In the genomic region with DNA sequence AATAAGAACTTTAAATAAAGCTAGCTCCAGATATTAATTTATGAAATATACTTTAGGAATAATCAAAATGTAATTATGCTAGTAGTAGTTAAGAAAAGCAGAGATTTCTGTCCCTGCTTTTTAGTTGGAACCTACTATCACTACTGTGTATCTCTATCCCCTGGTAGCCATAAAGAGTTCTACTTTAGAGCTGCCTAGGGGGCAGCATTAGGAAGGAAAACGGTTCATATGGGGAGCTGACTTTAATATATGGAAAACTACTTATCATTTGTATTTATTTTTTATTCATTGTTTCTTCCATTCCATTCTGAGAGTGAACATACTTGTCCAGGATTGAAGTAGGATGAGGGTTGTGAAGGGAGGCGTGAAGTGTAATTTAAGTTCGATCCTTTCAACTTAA, we compare ENCODE assay signal across 13 cellular contexts. TPM values are rescaled to one million over a fixed set of nuclear protein-coding genes. Genes with fewer than 3 reads are reported as not detected.
A peak's percentile ranks its signal among the peaks of the same experiment; 100 is the strongest.
DNase-seq lines count a peak whose midpoint lies in the region; ATAC-seq and TF ChIP-seq lines count a peak whose summit lies in the region.
"Had no signal": no experiment of that assay in that cellular context is flagged by ENCODE, and none has a peak within 500 bp of the region (broad histone marks: within the 10 kb centered on the region; RNA-seq: fewer than 3 reads in every experiment).

No MANE protein-coding gene starts in this region.

- H3K27ac ChIP-seq in C4-2B, result no peak overlapping the region
- H3K27ac ChIP-seq in MM.1S (ENCODE audit: low read length), result no peak overlapping the region
- no peak overlapping the region for H3K27ac ChIP-seq in mesendoderm (ENCODE audit: low read depth, low read length)

- no peaks in the 10 kb centered on the region for H4K20me1 ChIP-seq in MM.1S (ENCODE audit: insufficient read depth, low read length)

- H3K18ac ChIP-seq in mesendoderm (ENCODE audit: low read length), result no peak overlapping the region

- TF ChIP-seq CTCF in C4-2B (conservative IDR thresholded peaks at IDR 0.05) (peak; percentile 53), MM.1S (IDR thresholded peaks at IDR 0.05; ENCODE audit: low read length) (0 out of 2 replicates have a peak, but pooled peaks have one; percentile 10)

- no peaks in the 10 kb centered on the region for H3K27me3 ChIP-seq in MM.1S (replicated peaks; ENCODE audit: insufficient read depth, low read length)
- H3K27me3 ChIP-seq in mesendoderm (ENCODE audit: insufficient read depth, low read length, poor library complexity), result no peaks in the 10 kb centered on the region

- H4K8ac ChIP-seq in mesendoderm (ENCODE audit: low read depth, low read length), result no peak overlapping the region

- H3K4ac ChIP-seq in mesendoderm (ENCODE audit: low read depth, low read length), result no peak overlapping the region

- no peak overlapping the region for H2BK5ac ChIP-seq in mesendoderm (ENCODE audit: low read length)

- no peak overlapping the region for H3K4me3 ChIP-seq in MM.1S (ENCODE audit: low read length)
- no peak overlapping the region for H3K4me3 ChIP-seq in mesendoderm (ENCODE audit: low read length)

- no peaks in the 10 kb centered on the region for H3F3A ChIP-seq in MM.1S (ENCODE audit: insufficient read depth, low read length)

- H2AFZ ChIP-seq in MM.1S (ENCODE audit: low read length), result no peak overlapping the region

- no peaks in the 10 kb centered on the region for H3K79me1 ChIP-seq in mesendoderm (ENCODE audit: low read length)

- no peak overlapping the region for H3K23ac ChIP-seq in mesendoderm (ENCODE audit: low read length)

- H3K9ac ChIP-seq in MM.1S (ENCODE audit: low read length) (no peak overlapping the region), mesendoderm (ENCODE audit: low read length) (no peak overlapping the region)

- WGBS in mesendoderm (ENCODE audit: extremely low coverage, insufficient coverage, low lambda C conversion rate), result no CpG with 5 or more reads among the region's 3 CpGs

- H3K36me3 ChIP-seq in MM.1S (replicated peaks; ENCODE audit: insufficient read depth, low read length) (0 out of 2 replicates have a peak, but pooled peaks cover 2% of the 10 kb centered on the region), mesendoderm (ENCODE audit: control insufficient read depth, insufficient read depth, low read length) (no peaks in the 10 kb centered on the region)

- DNase-seq in MM.1S (no peak), cerebellum (ENCODE audit: low spot score) (peak; percentile 4), mesendoderm (peak; percentile 44), NCI-H1417 treated with DMSO at 0.1 percent for 48 hours (lab: John Stamatoyannopoulos, UW) (no peak), hepatic stellate cell (ENCODE audit: low spot score) (no peak), NCI-H2081 (lab: John Stamatoyannopoulos, UW) (no peak)
- DNase-seq: amniotic stem cell; Calu3; KG1; stimulated activated naive CD8-positive, alpha-beta T cell treated with anti-CD3 and anti-CD28 coated beads, Interleukin-15, amount 100 ng/mL, for 72 hours had no signal

- no peak overlapping the region for H2BK15ac ChIP-seq in mesendoderm (replicated peaks; ENCODE audit: low read depth)

- ATAC-seq in GM19397 (IDR thresholded peaks at IDR 0.05; ENCODE audit: unreplicated experiment), result no peak
- ATAC-seq: esophagus mucosa; stimulated activated naive CD8-positive, alpha-beta T cell treated with anti-CD3 and anti-CD28 coated beads, Interleukin-15, amount 100 ng/mL, for 72 hours had no signal

- H3K9me3 ChIP-seq in MM.1S (replicated peaks; ENCODE audit: insufficient read depth, low read length), result no peaks in the 10 kb centered on the region

- H2BK120ac ChIP-seq in mesendoderm (ENCODE audit: low read depth, low read length), result no peak overlapping the region

- no peak overlapping the region for H3K4me2 ChIP-seq in MM.1S (ENCODE audit: low read depth, low read length)
- no peak overlapping the region for H3K4me2 ChIP-seq in mesendoderm (ENCODE audit: low read length)

- H4K5ac ChIP-seq in mesendoderm (ENCODE audit: low read length), result no peak overlapping the region

- H3K56ac ChIP-seq in mesendoderm (ENCODE audit: low read length), result no peak overlapping the region

- H2AK5ac ChIP-seq in mesendoderm (ENCODE audit: low read length), result no peak overlapping the region

- H3K4me1 ChIP-seq in MM.1S (ENCODE audit: low read length) (no peaks in the 10 kb centered on the region), mesendoderm (ENCODE audit: control insufficient read depth, low read depth, low read length) (no peaks in the 10 kb centered on the region)

- peaks cover 4% of the 10 kb centered on the region; the same call in 1 of the 2 replicates for H3K79me2 ChIP-seq in MM.1S (ENCODE audit: low read length)
- no peaks in the 10 kb centered on the region for H3K79me2 ChIP-seq in mesendoderm (ENCODE audit: control insufficient read depth, insufficient read depth, low read length)

- no peaks in the 10 kb centered on the region for H3K9me2 ChIP-seq in MM.1S (replicated peaks; ENCODE audit: insufficient read depth, low read length)

RNA-seq across cellular contexts. Expression of gene CPEB2, which starts 40.9 kb away (rescaled TPM):
- total RNA-seq in cerebellum, result 24.3 TPM
- 1.2 TPM for polyA plus RNA-seq in mesendoderm (2013, experiment 1 of 2)
- 1.2 TPM for polyA plus RNA-seq in mesendoderm (2013, experiment 2 of 2)

Comparison
In these comparisons a context has a peak if more than half of its experiments do, and no peak if none do; other contexts are left out.
1. DNase-seq: peak in cerebellum (single experiment) and mesendoderm (single experiment); none in MM.1S (single experiment), NCI-H1417 treated with DMSO at 0.1 percent for 48 hours (single experiment), hepatic stellate cell (single experiment) and NCI-H2081 (0 of 2).